8 cellular contexts compared by ENCODE assay signal in the genomic region with DNA sequence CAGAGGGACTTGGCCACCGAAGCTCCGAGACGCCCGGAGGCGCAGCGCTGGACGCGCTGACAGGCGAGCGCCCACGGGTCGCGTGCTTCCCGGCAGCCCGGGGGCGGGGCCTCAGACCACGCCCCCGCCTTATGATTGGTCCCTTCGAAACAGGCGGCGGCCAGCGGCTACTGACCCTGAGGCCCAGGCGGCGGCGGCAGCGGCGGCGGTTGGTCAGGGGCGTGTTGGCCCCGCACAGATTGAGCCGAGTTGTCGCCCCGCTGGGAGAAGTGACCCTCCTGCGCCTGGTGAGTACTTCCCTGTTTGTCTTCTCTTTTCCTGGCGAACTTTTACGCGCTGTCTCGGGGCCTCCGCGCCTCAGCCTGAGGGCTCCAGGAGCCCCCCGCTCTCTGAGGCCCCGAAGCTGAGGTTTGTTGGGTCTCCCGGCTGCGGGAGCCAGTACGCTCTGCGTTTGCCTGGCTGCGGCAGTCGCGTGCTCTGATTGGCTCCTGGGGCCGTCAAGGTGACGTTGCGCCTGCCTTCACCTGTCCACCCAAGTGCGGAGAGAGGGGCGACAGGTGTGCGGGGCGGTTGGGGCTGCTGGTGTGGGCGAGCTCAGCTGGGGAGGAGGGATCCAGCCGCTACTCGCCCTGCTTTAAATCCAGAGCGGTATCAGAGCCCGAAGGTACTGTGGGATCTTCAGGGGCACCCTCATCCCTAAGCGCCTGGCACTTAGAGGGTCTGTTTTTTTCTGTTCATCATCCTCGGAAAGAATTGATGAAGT. TPM values are rescaled to one million over a fixed set of nuclear protein-coding genes. Genes with fewer than 3 reads are reported as not detected.
DNase-seq lines count a peak whose midpoint lies in the region; ATAC-seq and TF ChIP-seq lines count a peak whose summit lies in the region.

A gene (plus strand): TSS at position 186 of the 763 bp plus-strand sequence. CDS start 21,221 bp downstream, outside the sequence.

- TF ChIP-seq CTCF in lower leg skin (IDR thresholded peaks at IDR 0.05) = no peak

- TF ChIP-seq POLR2A in lower leg skin (IDR thresholded peaks at IDR 0.05) = no peak

- peak within 1 kb of the TSS; percentile 41 for H3K4me3 ChIP-seq in lower leg skin (ENCODE audit: low read depth, poor library complexity, severe bottlenecking)

- peak; percentile 98 for ATAC-seq in GM19025 (IDR thresholded peaks at IDR 0.05; ENCODE audit: low read depth, unreplicated experiment)
- ATAC-seq in HG03139 (IDR thresholded peaks at IDR 0.05; ENCODE audit: unreplicated experiment) = peak; percentile 97

- peak; percentile 90 for DNase-seq in Ammon's horn (ENCODE audit: low spot score)
- peak; percentile 80 for DNase-seq in NCI-H345 treated with DMSO at 0.1 percent for 48 hours (lab: John Stamatoyannopoulos, UW; ENCODE audit: unreplicated experiment)
- peak; percentile 63 to 71 for DNase-seq in activated CD4-positive, alpha-beta T cell treated with anti-CD3 and anti-CD28 coated beads, Interleukin-2, amount 50 U/mL, for 48 hours
- DNase-seq in effector CD4-positive, alpha-beta T cell = peak; percentile 5
- DNase-seq in lower leg skin (ENCODE audit: low spot score in 2 of 2) = peak; percentile 82 to 96
- peak; percentile 53 for DNase-seq in stimulated activated CD4-positive, alpha-beta T cell treated with anti-CD3 and anti-CD28 coated beads, Interleukin-4, amount 100 ng/mL, for 1 hour

- 1% methylated on average over 42 to 56 of the region's 63 CpGs for WGBS in lower leg skin, 2 donors

- intact Hi-C loops in lower leg skin (cut with DNase I; ENCODE audit: low total_unique reads) = no loop called here

RNA-seq across cellular contexts. Expression of the gene that starts here (rescaled TPM):
- 1 to 10 TPM; 2.9 to 4.7 (median 4.0) TPM for total RNA-seq in lower leg skin

Comparison
In these comparisons a context has a peak if more than half of its experiments do, and no peak if none do; other contexts are left out.
1. Peak in every context shown above with its lines: DNase-seq, ATAC-seq and H3K4me3 ChIP-seq.
2. DNase-seq: peak in every context shown above with its lines; median percentile 90 in Ammon's horn; 89 in lower leg skin; 80 in NCI-H345 treated with DMSO at 0.1 percent for 48 hours; 67 in activated CD4-positive, alpha-beta T cell treated with anti-CD3 and anti-CD28 coated beads, Interleukin-2, amount 50 U/mL, for 48 hours; 53 in stimulated activated CD4-positive, alpha-beta T cell treated with anti-CD3 and anti-CD28 coated beads, Interleukin-4, amount 100 ng/mL, for 1 hour; 5 in effector CD4-positive, alpha-beta T cell.